In genomic region chr13:100212904-100213538, GRCh38 we compare ENCODE assay signal across 14 cellular contexts.
"Had no signal": no experiment of that assay in that cellular context is flagged by ENCODE, and none has a peak within 500 bp of the region (broad histone marks: within the 10 kb centered on the region; RNA-seq: fewer than 3 reads in every experiment).

No MANE protein-coding gene starts in this region.

- H3K4me3 ChIP-seq: colonic mucosa, gastroesophageal sphincter, pancreas, testis had no signal

- H3K27me3 ChIP-seq: colonic mucosa, gastroesophageal sphincter, pancreas, testis had no signal

- DNase-seq: activated B cell treated with CpG ODN at 0.5 μM for 24 hours; activated CD4-positive, alpha-beta T cell treated with anti-CD3 and anti-CD28 coated beads, Interleukin-2, amount 10 ng/mL, durations not matched to agents 24 days and 14 days; activated naive CD4-positive, alpha-beta T cell treated with anti-CD3 and anti-CD28 coated beads for 36 hours; activated T-cell treated with anti-CD3 and anti-CD28 coated beads for 4 hours; colonic mucosa; islet precursor cell; left ventricle myocardium superior; nephron progenitor cell; pancreas; stimulated activated CD4-positive, alpha-beta T cell treated with anti-CD3 and anti-CD28 coated beads, Interleukin-15, amount 100 ng/mL, for 24 hours; stimulated activated CD4-positive, alpha-beta T cell treated with anti-CD3 and anti-CD28 coated beads, Interleukin-4, amount 100 ng/mL, for 24 hours; testis had no signal

- FAIRE-seq: endothelial cell of umbilical vein, pancreas had no signal

- H3K27ac ChIP-seq: colonic mucosa, gastroesophageal sphincter, pancreas, testis had no signal

- H3K9me3 ChIP-seq: colonic mucosa, gastroesophageal sphincter, pancreas, testis had no signal

- H3K36me3 ChIP-seq: colonic mucosa, pancreas had no signal

- H3K4me1 ChIP-seq: colonic mucosa, gastroesophageal sphincter, pancreas, testis had no signal
